Comparison of ENCODE assay signal across 30 cellular contexts in the genomic region with DNA sequence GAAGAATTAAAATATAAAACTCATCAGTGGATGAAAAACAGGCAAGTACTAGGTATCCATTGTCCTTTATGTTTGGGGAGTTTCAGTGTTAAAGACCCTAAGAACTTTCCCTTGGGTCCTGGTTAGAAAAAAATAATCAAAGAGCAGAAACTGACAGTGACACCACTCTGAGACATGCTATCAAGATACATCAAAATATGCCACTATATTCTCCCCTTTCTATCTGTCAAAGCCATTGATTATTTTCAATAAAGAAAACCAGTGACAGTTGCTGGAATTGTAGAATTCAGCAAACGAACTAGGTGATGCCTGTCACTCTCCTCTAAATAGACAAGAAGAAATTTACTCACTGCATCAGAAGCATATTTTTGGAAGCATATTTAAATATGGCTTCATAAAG.
"Had no signal": no experiment of that assay in that cellular context is flagged by ENCODE, and none has a peak within 500 bp of the region (broad histone marks: within the 10 kb centered on the region; RNA-seq: fewer than 3 reads in every experiment).

No MANE protein-coding gene starts in this region.

- H3K27ac ChIP-seq: adrenal gland, ascending aorta, body of pancreas, brain microvascular endothelial cell, breast epithelium, cardiac muscle cell had no signal

- H3K27me3 ChIP-seq: adrenal gland, ascending aorta, body of pancreas, brain microvascular endothelial cell, breast epithelium, cardiac muscle cell had no signal

- DNase-seq: activated effector memory CD4-positive, alpha-beta T cell treated with anti-CD3 and anti-CD28 coated beads, Interleukin-2, amount 50 U/mL, for 16 hours; activated effector memory CD4-positive, alpha-beta T cell treated with Interleukin-2 at 50 U/mL for 16 hours; activated gamma-delta T cell; activated gamma-delta T cell treated with Interleukin-2 at 50 U/mL for 16 hours; activated naive CD4-positive, alpha-beta T cell; activated naive CD4-positive, alpha-beta T cell treated with anti-CD3 and anti-CD28 coated beads for 36 hours; activated naive CD4-positive, alpha-beta T cell treated with anti-CD3 and anti-CD28 coated beads, Interleukin-2, amount 10 ng/mL, durations not matched to agents 7 days and 5 days; activated naive CD4-positive, alpha-beta T cell treated with anti-CD3 and anti-CD28 coated beads, Interleukin-2, amount 50 U/mL, for 16 hours; activated naive CD4-positive, alpha-beta T cell treated with Interleukin-2 at 50 U/mL for 16 hours; activated naive CD8-positive, alpha-beta T cell treated with anti-CD3 and anti-CD28 coated beads for 36 hours; activated naive CD8-positive, alpha-beta T cell treated with anti-CD3 and anti-CD28 coated beads, Interleukin-2, amount 10 ng/mL, durations not matched to agents 7 days and 5 days; activated naive CD8-positive, alpha-beta T cell treated with anti-CD3 and anti-CD28 coated beads, Interleukin-2, amount 50 U/mL, for 24 hours; activated T-cell treated with anti-CD3 and anti-CD28 coated beads, Interleukin-2, amount 50 U/mL, for 1 hour; activated T-cell treated with anti-CD3 and anti-CD28 coated beads, Interleukin-2, amount 50 U/mL, for 24 hours; activated T-cell treated with anti-CD3 and anti-CD28 coated beads, Interleukin-2, amount 50 U/mL, for 4 hours; activated T-cell treated with anti-CD3 and anti-CD28 coated beads, Interleukin-2, amount 50 U/mL, for 48 hours; activated T-cell treated with anti-CD3 and anti-CD28 coated beads, Interleukin-2, amount 50 U/mL, for 72 hours; adrenal gland; amniotic stem cell; amygdala; anterior cingulate cortex; aorta; body of pancreas; brain microvascular endothelial cell; caudate nucleus; central memory CD4-positive, alpha-beta T cell; cerebellar nuclear complex had no signal

- H3K36me3 ChIP-seq: adrenal gland, ascending aorta, brain microvascular endothelial cell, breast epithelium, cardiac muscle cell had no signal

- H3K4me3 ChIP-seq: adrenal gland, ascending aorta, body of pancreas, breast epithelium, cardiac muscle cell had no signal

- H3K9me3 ChIP-seq: adrenal gland, ascending aorta, body of pancreas, breast epithelium had no signal
